In the genomic region with DNA sequence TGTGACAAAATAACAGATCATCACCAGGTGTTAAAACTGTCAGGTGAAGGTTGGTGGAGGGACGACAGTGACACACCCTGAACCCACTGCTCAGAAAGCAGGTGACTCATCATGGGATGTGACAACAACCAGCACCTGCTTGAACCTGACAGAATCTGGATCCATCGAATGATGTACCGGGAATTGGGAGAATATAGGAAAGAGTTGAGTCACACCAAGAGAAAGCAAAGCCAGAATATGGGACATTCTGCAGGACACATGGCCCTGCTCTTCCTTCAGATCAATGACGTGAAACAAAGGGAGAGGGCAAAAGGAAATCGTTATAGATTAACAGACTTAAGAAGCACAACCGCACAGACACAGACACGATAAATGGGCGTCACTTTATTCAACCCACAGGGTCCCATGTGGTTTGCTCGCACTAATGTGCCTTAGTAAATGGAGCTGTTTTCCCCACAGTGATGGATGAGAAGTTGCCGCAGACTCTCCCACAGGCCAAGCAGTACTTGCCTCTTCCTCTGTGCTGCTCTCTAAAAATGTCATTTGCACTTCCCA, we compare ENCODE assay signal across 12 cellular contexts.
DNase-seq lines count a peak whose midpoint lies in the region; ATAC-seq and TF ChIP-seq lines count a peak whose summit lies in the region.
"Had no signal": no experiment of that assay in that cellular context is flagged by ENCODE, and none has a peak within 500 bp of the region (broad histone marks: within the 10 kb centered on the region; RNA-seq: fewer than 3 reads in every experiment).

No MANE protein-coding gene starts in this region.

- intact Hi-C loops in spleen (cut with DNase I; ENCODE audit: low total_unique reads) = loop anchor here (2.0 to 10.0 kb wide), 2 partner anchors 185 to 421 kb away; no protein-coding TSS in a partner anchor

- DNase-seq in DMS53 (lab: John Stamatoyannopoulos, UW) (peak; percentile 92), SW480 (ENCODE audit: low spot score) (peak; percentile 74), spleen (no peak), SKM-1 treated with dmso at 0.1 percent for 144 hours (lab: John Stamatoyannopoulos, UW; ENCODE audit: unreplicated experiment) (no peak), superior temporal gyrus (ENCODE audit: extremely low spot score) (no peak)
- DNase-seq in activated effector memory CD4-positive, alpha-beta T cell treated with anti-CD3 and anti-CD28 coated beads, Interleukin-2, amount 50 U/mL, for 16 hours = peak; percentile 72
- DNase-seq in natural killer cell treated with Interleukin-12 subunit alpha and Interleukin-12 subunit beta and Interleukin-15 and Interleukin-18, amount 100 ng/mL, for 72 hours (ENCODE audit: low spot score) = no peak
- DNase-seq: HCEC 1CT, transverse colon had no signal

- no peak for ATAC-seq in natural killer cell treated with Interleukin-12 subunit alpha and Interleukin-12 subunit beta and Interleukin-15 and Interleukin-18, amount 100 ng/mL, for 72 hours
- no peak for ATAC-seq in HG02642 (IDR thresholded peaks at IDR 0.05; ENCODE audit: poor library complexity, unreplicated experiment)

- no peaks in the 10 kb centered on the region for H3K36me3 Mint-ChIP-seq in natural killer cell treated with Interleukin-12 subunit alpha and Interleukin-12 subunit beta and Interleukin-15 and Interleukin-18, amount 100 ng/mL, for 72 hours
- H3K36me3 Mint-ChIP-seq: brain had no signal

- H3K36me3 ChIP-seq in spleen = no peaks in the 10 kb centered on the region
- H3K36me3 ChIP-seq: transverse colon had no signal

- no peak for TF ChIP-seq POLR2A in spleen (IDR thresholded peaks at IDR 0.05)

- H3K4me1 Mint-ChIP-seq in natural killer cell treated with Interleukin-12 subunit alpha and Interleukin-12 subunit beta and Interleukin-15 and Interleukin-18, amount 100 ng/mL, for 72 hours (ENCODE audit: low read depth in 2 of 2) = peaks cover 30 to 32% of the 10 kb centered on the region in 2 donors

- peak overlapping the region; percentile 40 to 66 for H3K27ac Mint-ChIP-seq in natural killer cell treated with Interleukin-12 subunit alpha and Interleukin-12 subunit beta and Interleukin-15 and Interleukin-18, amount 100 ng/mL, for 72 hours
- H3K27ac Mint-ChIP-seq: brain had no signal

- H3K9me3 ChIP-seq in spleen = no peaks in the 10 kb centered on the region
- H3K9me3 ChIP-seq: transverse colon had no signal

- H3K4me1 ChIP-seq in spleen = peaks cover 0 to 40% (median 18%) of the 10 kb centered on the region in 6 donors

- WGBS in spleen, 5 donors = 66 to 78% (median 68%) methylated on average over 10 of the region's 10 CpGs

- H3K27me3 ChIP-seq in spleen (replicated peaks in 1 of 7) = no peaks in the 10 kb centered on the region
- H3K27me3 ChIP-seq: transverse colon had no signal

- TF ChIP-seq CTCF in spleen (IDR thresholded peaks at IDR 0.05 in 8 of 11, conservative IDR thresholded peaks at IDR 0.05 in 3 of 11) = no peak

- H3K4me3 ChIP-seq in spleen = no peak overlapping the region
- H3K4me3 ChIP-seq: transverse colon had no signal

- peaks cover 0 to 2% of the 10 kb centered on the region in 2 donors for H3K27me3 Mint-ChIP-seq in natural killer cell treated with Interleukin-12 subunit alpha and Interleukin-12 subunit beta and Interleukin-15 and Interleukin-18, amount 100 ng/mL, for 72 hours

- no peaks in the 10 kb centered on the region for H3K9me3 Mint-ChIP-seq in natural killer cell treated with Interleukin-12 subunit alpha and Interleukin-12 subunit beta and Interleukin-15 and Interleukin-18, amount 100 ng/mL, for 72 hours

- H3K4me3 Mint-ChIP-seq in natural killer cell treated with Interleukin-12 subunit alpha and Interleukin-12 subunit beta and Interleukin-15 and Interleukin-18, amount 100 ng/mL, for 72 hours = no peak overlapping the region
- H3K4me3 Mint-ChIP-seq: brain had no signal

- H3K27ac ChIP-seq in spleen = peak overlapping the region in 3 of 8 donors; percentile 14 to 53 (median 48)
- H3K27ac ChIP-seq: transverse colon, VCaP had no signal

Comparison
In these comparisons a context has a peak if more than half of its experiments do, and no peak if none do; other contexts are left out.
1. DNase-seq: peak in DMS53 (single experiment), SW480 (single experiment) and activated effector memory CD4-positive, alpha-beta T cell treated with anti-CD3 and anti-CD28 coated beads, Interleukin-2, amount 50 U/mL, for 16 hours (single experiment); none in natural killer cell treated with Interleukin-12 subunit alpha and Interleukin-12 subunit beta and Interleukin-15 and Interleukin-18, amount 100 ng/mL, for 72 hours (single experiment), spleen (single experiment), SKM-1 treated with dmso at 0.1 percent for 144 hours (single experiment) and superior temporal gyrus (single experiment).